27 cellular contexts compared by ENCODE assay signal in the genomic region with DNA sequence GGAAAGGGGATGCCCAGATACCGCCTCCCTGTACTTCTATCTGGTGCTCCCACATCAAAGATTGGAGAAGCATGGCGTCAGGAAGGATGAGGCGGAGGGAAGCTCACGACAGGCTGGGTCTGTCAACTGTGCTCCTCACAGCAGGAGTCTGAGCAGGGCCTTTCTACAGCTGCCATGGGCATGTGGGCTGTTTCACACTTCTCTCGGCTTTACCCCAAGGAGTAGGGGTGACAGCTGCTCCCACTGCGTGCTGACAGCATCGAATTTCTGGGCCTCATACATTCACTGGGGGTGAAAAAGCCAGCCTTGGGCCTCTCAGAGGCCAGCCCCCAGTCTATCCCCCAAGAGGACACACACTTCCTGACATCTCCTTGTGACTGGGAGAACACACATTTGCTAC. TPM values are rescaled to one million over a fixed set of nuclear protein-coding genes. Genes with fewer than 3 reads are reported as not detected.
DNase-seq lines count a peak whose midpoint lies in the region; ATAC-seq and TF ChIP-seq lines count a peak whose summit lies in the region.
"Had no signal": no experiment of that assay in that cellular context is flagged by ENCODE, and none has a peak within 500 bp of the region (broad histone marks: within the 10 kb centered on the region; RNA-seq: fewer than 3 reads in every experiment).

No MANE protein-coding gene starts in this region.

- H3K27me3 ChIP-seq in Caco-2 (replicated peaks; ENCODE audit: control insufficient read depth, insufficient read depth, low read length): no peaks in the 10 kb centered on the region
- peaks cover 3% of the 10 kb centered on the region for H3K27me3 ChIP-seq in transverse colon
- H3K27me3 ChIP-seq: cardiac muscle cell, pancreas, tibial artery had no signal

- H3K27me3 Mint-ChIP-seq in activated CD4-positive, alpha-beta T cell treated with anti-CD3 and anti-CD28 coated beads, Interleukin-2, amount 10 ng/mL, durations not matched to agents 24 days and 14 days: peaks cover 4% of the 10 kb centered on the region
- H3K27me3 Mint-ChIP-seq in activated T-helper 17 cell treated with anti-CD3 and anti-CD28 coated beads, Interleukin-2, amount 50 U/mL, for 72 hours: peaks cover 5% of the 10 kb centered on the region
- H3K27me3 Mint-ChIP-seq in natural killer cell treated with Interleukin-12 subunit alpha and Interleukin-12 subunit beta and Interleukin-15 and Interleukin-18, amount 100 ng/mL, for 72 hours: peaks cover 3 to 4% of the 10 kb centered on the region in 2 donors
- H3K27me3 Mint-ChIP-seq in Caco-2 (ENCODE audit: insufficient read depth, unreplicated experiment): peaks cover 1% of the 10 kb centered on the region

- no peak overlapping the region for H3K4me3 Mint-ChIP-seq in activated CD4-positive, alpha-beta T cell treated with anti-CD3 and anti-CD28 coated beads, Interleukin-2, amount 10 ng/mL, durations not matched to agents 24 days and 14 days
- H3K4me3 Mint-ChIP-seq in activated T-helper 17 cell treated with anti-CD3 and anti-CD28 coated beads, Interleukin-2, amount 50 U/mL, for 72 hours: peak overlapping the region; percentile 97
- no peak overlapping the region for H3K4me3 Mint-ChIP-seq in natural killer cell treated with Interleukin-12 subunit alpha and Interleukin-12 subunit beta and Interleukin-15 and Interleukin-18, amount 100 ng/mL, for 72 hours
- H3K4me3 Mint-ChIP-seq in Caco-2 (ENCODE audit: unreplicated experiment): no peak overlapping the region
- H3K4me3 Mint-ChIP-seq: neural crest cell had no signal

- no peak for DNase-seq in activated CD4-positive, alpha-beta T cell treated with anti-CD3 and anti-CD28 coated beads, Interleukin-2, amount 10 ng/mL, durations not matched to agents 24 days and 14 days
- DNase-seq in activated CD4-positive, alpha-beta T cell treated with anti-CD3 and anti-CD28 coated beads, Interleukin-2, amount 50 U/mL, for 4 hours: no peak
- DNase-seq in NCI-H2171 treated with DMSO at 0.1 percent for 48 hours (lab: John Stamatoyannopoulos, UW): peak; percentile 90
- no peak for DNase-seq in natural killer cell treated with Interleukin-12 subunit alpha and Interleukin-12 subunit beta and Interleukin-15 and Interleukin-18, amount 100 ng/mL, for 72 hours (ENCODE audit: low spot score)
- no peak for DNase-seq in Caco-2
- DNase-seq in transverse colon: no peak
- DNase-seq: activated naive CD8-positive, alpha-beta T cell treated with anti-CD3 and anti-CD28 coated beads, Interleukin-2, amount 10 ng/mL, durations not matched to agents 7 days and 5 days; CD4-positive, CD25-positive, alpha-beta regulatory T cell; effector CD4-positive, alpha-beta T cell; immature natural killer cell; left colon; mammary epithelial cell; mucosa of descending colon; NCI-H1092 treated with DMSO at 0.1 percent for 48 hours; NCI-H187; NCI-H526; pancreas; PC-9; SK-N-SH; stimulated activated CD4-positive, alpha-beta T cell treated with anti-CD3 and anti-CD28 coated beads, Interleukin-1b, Interleukin-23, amount 100 ng/mL, for 48 hours had no signal

- peak overlapping the region; percentile 98 for H3K27ac Mint-ChIP-seq in activated CD4-positive, alpha-beta T cell treated with anti-CD3 and anti-CD28 coated beads, Interleukin-2, amount 10 ng/mL, durations not matched to agents 24 days and 14 days
- peak overlapping the region; percentile 98 for H3K27ac Mint-ChIP-seq in activated T-helper 17 cell treated with anti-CD3 and anti-CD28 coated beads, Interleukin-2, amount 50 U/mL, for 72 hours
- peak overlapping the region; percentile 98 to 99 for H3K27ac Mint-ChIP-seq in natural killer cell treated with Interleukin-12 subunit alpha and Interleukin-12 subunit beta and Interleukin-15 and Interleukin-18, amount 100 ng/mL, for 72 hours
- H3K27ac Mint-ChIP-seq in Caco-2 (ENCODE audit: unreplicated experiment): no peak overlapping the region

- H3K4me3 ChIP-seq in Caco-2 (ENCODE audit: low read depth, low read length) (no peak overlapping the region), transverse colon (no peak overlapping the region)
- H3K4me3 ChIP-seq: A549, cardiac muscle cell, mucosa of descending colon, pancreas, PC-9, tibial artery had no signal

- in situ Hi-C loops in transverse colon (cut with MboI; ENCODE audit: low pct_ligation_motif_present in 1 of 4, low pct_unique_long_range_greater_than_20kb in 1 of 4, low sequenced_read_pairs in 3 of 4): no loop called here

- TF ChIP-seq EP300 in transverse colon (IDR thresholded peaks at IDR 0.05; ENCODE audit: low read depth): no peak

- no peak for TF ChIP-seq POLR2A in transverse colon (IDR thresholded peaks at IDR 0.05)

- no peaks in the 10 kb centered on the region for H3K4me1 ChIP-seq in Caco-2
- peaks cover 0 to 15% (median 12%) of the 10 kb centered on the region in 4 donors for H3K4me1 ChIP-seq in transverse colon
- H3K4me1 ChIP-seq: A549 had no signal

- intact Hi-C loops in activated CD4-positive, alpha-beta T cell treated with anti-CD3 and anti-CD28 coated beads, Interleukin-2, amount 10 ng/mL, durations not matched to agents 24 days and 14 days (cut with micrococcal nuclease): no loop called here
- intact Hi-C loops in Caco-2 (cut with micrococcal nuclease; ENCODE audit: unreplicated experiment): no loop called here
- intact Hi-C loops in transverse colon (cut with DNase I; ENCODE audit: low total_unique reads): no loop called here

- BruUV-seq in Caco-2 (replicated peaks; lab: Mats Ljungman, UMichigan): no TSS peak

- WGBS in transverse colon (ENCODE audit: low coverage in 1 of 2), 2 donors: 85 to 89% methylated on average over 6 to 7 of the region's 7 CpGs

- H3K4me1 Mint-ChIP-seq in activated CD4-positive, alpha-beta T cell treated with anti-CD3 and anti-CD28 coated beads, Interleukin-2, amount 10 ng/mL, durations not matched to agents 24 days and 14 days: peaks cover 42% of the 10 kb centered on the region
- peaks cover 28% of the 10 kb centered on the region for H3K4me1 Mint-ChIP-seq in activated T-helper 17 cell treated with anti-CD3 and anti-CD28 coated beads, Interleukin-2, amount 50 U/mL, for 72 hours
- peaks cover 35 to 40% of the 10 kb centered on the region in 2 donors for H3K4me1 Mint-ChIP-seq in natural killer cell treated with Interleukin-12 subunit alpha and Interleukin-12 subunit beta and Interleukin-15 and Interleukin-18, amount 100 ng/mL, for 72 hours (ENCODE audit: low read depth in 2 of 2)
- no peaks in the 10 kb centered on the region for H3K4me1 Mint-ChIP-seq in Caco-2 (ENCODE audit: low read depth, unreplicated experiment)

- peaks cover 7% of the 10 kb centered on the region for H3K9me3 Mint-ChIP-seq in activated CD4-positive, alpha-beta T cell treated with anti-CD3 and anti-CD28 coated beads, Interleukin-2, amount 10 ng/mL, durations not matched to agents 24 days and 14 days
- peaks cover 4% of the 10 kb centered on the region for H3K9me3 Mint-ChIP-seq in activated T-helper 17 cell treated with anti-CD3 and anti-CD28 coated beads, Interleukin-2, amount 50 U/mL, for 72 hours
- no peaks in the 10 kb centered on the region for H3K9me3 Mint-ChIP-seq in natural killer cell treated with Interleukin-12 subunit alpha and Interleukin-12 subunit beta and Interleukin-15 and Interleukin-18, amount 100 ng/mL, for 72 hours
- peaks cover 12% of the 10 kb centered on the region for H3K9me3 Mint-ChIP-seq in Caco-2 (ENCODE audit: unreplicated experiment)
- H3K9me3 Mint-ChIP-seq: immature natural killer cell had no signal

- CTCF ChIA-PET in Caco-2 (lab: Charles Lee): no interaction called here

- H3K36me3 ChIP-seq in Caco-2 (ENCODE audit: control insufficient read depth, insufficient read depth, low read length): no peaks in the 10 kb centered on the region
- H3K36me3 ChIP-seq in transverse colon: no peaks in the 10 kb centered on the region
- H3K36me3 ChIP-seq: cardiac muscle cell, pancreas, tibial artery had no signal

- no peak for TF ChIP-seq CTCF in Caco-2 (IDR thresholded peaks at IDR 0.05; ENCODE audit: insufficient read depth in 1 of 2, low read depth in 1 of 2, low read length in 1 of 2, severe bottlenecking in 1 of 2, unreplicated experiment in 1 of 2)
- TF ChIP-seq CTCF in transverse colon (IDR thresholded peaks at IDR 0.05): no peak

- POLR2A ChIA-PET in Caco-2 (lab: Charles Lee): no interaction called here

- H3K36me3 Mint-ChIP-seq in activated CD4-positive, alpha-beta T cell treated with anti-CD3 and anti-CD28 coated beads, Interleukin-2, amount 10 ng/mL, durations not matched to agents 24 days and 14 days (ENCODE audit: low read depth): peaks cover 11% of the 10 kb centered on the region
- H3K36me3 Mint-ChIP-seq in activated T-helper 17 cell treated with anti-CD3 and anti-CD28 coated beads, Interleukin-2, amount 50 U/mL, for 72 hours (ENCODE audit: low read depth): no peaks in the 10 kb centered on the region
- H3K36me3 Mint-ChIP-seq in natural killer cell treated with Interleukin-12 subunit alpha and Interleukin-12 subunit beta and Interleukin-15 and Interleukin-18, amount 100 ng/mL, for 72 hours: no peaks in the 10 kb centered on the region
- H3K36me3 Mint-ChIP-seq in Caco-2 (ENCODE audit: insufficient read depth, unreplicated experiment): peaks cover 4% of the 10 kb centered on the region
- H3K36me3 Mint-ChIP-seq: CD4-positive, CD25-positive, alpha-beta regulatory T cell had no signal

- no peak for ATAC-seq in activated T-helper 17 cell treated with anti-CD3 and anti-CD28 coated beads, Interleukin-2, amount 50 U/mL, for 72 hours (replicated peaks)
- ATAC-seq in natural killer cell treated with Interleukin-12 subunit alpha and Interleukin-12 subunit beta and Interleukin-15 and Interleukin-18, amount 100 ng/mL, for 72 hours: no peak
- ATAC-seq in HG02884 (IDR thresholded peaks at IDR 0.05; ENCODE audit: unreplicated experiment): no peak
- ATAC-seq: A549, left colon, mucosa of descending colon, pancreas had no signal

- H3K27ac ChIP-seq in transverse colon: no peak overlapping the region
- H3K27ac ChIP-seq: A549, cardiac muscle cell, epithelial cell of prostate, pancreas, PC-9, tibial artery had no signal

- H3K9me3 ChIP-seq in Caco-2: no peaks in the 10 kb centered on the region; the same call in 1 of the 2 replicates
- no peaks in the 10 kb centered on the region for H3K9me3 ChIP-seq in transverse colon
- H3K9me3 ChIP-seq: mucosa of descending colon, pancreas, tibial artery had no signal

RNA-seq across cellular contexts. Expression of gene NEURL3, which starts 21.1 kb away (rescaled TPM):
- total RNA-seq in activated CD4-positive, alpha-beta T cell treated with anti-CD3 and anti-CD28 coated beads, Interleukin-2, amount 10 ng/mL, durations not matched to agents 24 days and 14 days: 1.0 and 1.2 TPM in 2 replicates
- total RNA-seq in activated T-helper 17 cell treated with anti-CD3 and anti-CD28 coated beads, Interleukin-2, amount 50 U/mL, for 72 hours: 1 to 10 TPM in 1 of 2 donors, under 1 TPM in 1; 0.91 to 3.4 TPM
- under 1 TPM in 1 of 2 donors, not detected in 1; 0.64 TPM for total RNA-seq in natural killer cell treated with Interleukin-12 subunit alpha and Interleukin-12 subunit beta and Interleukin-15 and Interleukin-18, amount 100 ng/mL, for 72 hours
- total RNA-seq in Caco-2 (2022) (3.1 and 4.2 TPM in 2 replicates), transverse colon (1 to 10 TPM in 2 of 4 donors, under 1 TPM in 1, not detected in 1; 0.32 to 7.9 (median 7.0) TPM)
- total RNA-seq: cardiac muscle cell; CD4-positive, CD25-positive, alpha-beta regulatory T cell; mammary epithelial cell had no signal

RNA-seq across cellular contexts. Expression of gene ARID5A, which starts 52.5 kb away (rescaled TPM):
- 214 and 229 TPM in 2 replicates for total RNA-seq in activated CD4-positive, alpha-beta T cell treated with anti-CD3 and anti-CD28 coated beads, Interleukin-2, amount 10 ng/mL, durations not matched to agents 24 days and 14 days
- 100 to 1,000 TPM; 181 to 252 TPM for total RNA-seq in activated T-helper 17 cell treated with anti-CD3 and anti-CD28 coated beads, Interleukin-2, amount 50 U/mL, for 72 hours
- total RNA-seq in natural killer cell treated with Interleukin-12 subunit alpha and Interleukin-12 subunit beta and Interleukin-15 and Interleukin-18, amount 100 ng/mL, for 72 hours: 100 to 1,000 TPM in 1 of 2 donors, 10 to 100 TPM in 1; 81.4 to 115 TPM
- 3.0 and 3.3 TPM in 2 replicates for total RNA-seq in Caco-2 (2022)
- total RNA-seq in transverse colon: 100 to 1,000 TPM in 1 of 4 donors, 10 to 100 TPM in 2, 1 to 10 TPM in 1; 9.8 to 113 (median 18.1) TPM
